ENCODE assay signal across 15 cellular contexts in genomic region chr13:34816543-34816942, GRCh38.
DNase-seq lines count a peak whose midpoint lies in the region; ATAC-seq and TF ChIP-seq lines count a peak whose summit lies in the region.
"Had no signal": no experiment of that assay in that cellular context is flagged by ENCODE, and none has a peak within 500 bp of the region (broad histone marks: within the 10 kb centered on the region; RNA-seq: fewer than 3 reads in every experiment).

No MANE protein-coding gene starts in this region.

- TF ChIP-seq CTCF in HFFc6 (IDR thresholded peaks at IDR 0.05) (no peak), endodermal cell (conservative IDR thresholded peaks at IDR 0.05) (no peak), lung (IDR thresholded peaks at IDR 0.05; ENCODE audit: control extremely low read depth, extremely low read depth) (no peak), type B pancreatic cell (conservative IDR thresholded peaks at IDR 0.05) (no peak)

- POLR2A ChIA-PET in HEK293T (lab: Yijun Ruan, JAX), result no interaction called here

- no peaks in the 10 kb centered on the region for H3K36me3 ChIP-seq in endodermal cell (ENCODE audit: control insufficient read depth, insufficient read depth, low read length)
- H3K36me3 ChIP-seq in lung (ENCODE audit: control insufficient read depth in 2 of 2, insufficient read depth in 2 of 2, low read length in 2 of 2), result no peaks in the 10 kb centered on the region

- DNase-seq in HFFc6 (peak; percentile 46), endodermal cell (no peak), lung (ENCODE audit: low spot score) (no peak), type B pancreatic cell (ENCODE audit: extremely low spot score, unreplicated experiment) (no peak), HEK293T (ENCODE audit: extremely low spot score) (no peak)
- no peak for DNase-seq in stimulated activated CD8-positive, alpha-beta memory T cell treated with anti-CD3 and anti-CD28 coated beads, Interleukin-4, amount 100 ng/mL, for 48 hours
- no peak for DNase-seq in stimulated activated naive CD8-positive, alpha-beta T cell treated with anti-CD3 and anti-CD28 coated beads, Interleukin-15, Interleukin-2, amounts not matched to agents 100 U/mL and 50 U/mL, for 24 hours
- DNase-seq: activated naive CD4-positive, alpha-beta T cell treated with anti-CD3 and anti-CD28 coated beads for 36 hours; CD4-positive, alpha-beta T cell; erythroblast; NCI-H1092 treated with DMSO at 0.1 percent for 48 hours; T-helper 1 cell had no signal

- H3K27ac ChIP-seq in endodermal cell (ENCODE audit: low read depth, low read length), result peak overlapping the region; percentile 78
- no peak overlapping the region for H3K27ac ChIP-seq in lung (ENCODE audit: low read depth in 1 of 2, low read length in 1 of 2)

- no peak overlapping the region for H3K4me3 ChIP-seq in endodermal cell (ENCODE audit: low read length)
- H3K4me3 ChIP-seq in lung, result no peak overlapping the region

- 39% methylated on average over 2 of the region's 2 CpGs; no CpG with 5 or more reads in 1 of the 2 experiments for whole genome bisulfite sequencing in endodermal cell (ENCODE audit: insufficient coverage in 1 of 2, insufficient read length in 1 of 2), 2 experiments
- WGBS in lung, 2 donors, result 53 to 59% methylated on average over 2 of the region's 2 CpGs

- H3K4me1 Mint-ChIP-seq in HFFc6 (ENCODE audit: low read depth) (peaks cover 5% of the 10 kb centered on the region; the same call in 1 of the 2 replicates), endodermal cell (peaks cover 14% of the 10 kb centered on the region), type B pancreatic cell (ENCODE audit: unreplicated experiment) (peaks cover 18% of the 10 kb centered on the region)

- no peaks in the 10 kb centered on the region for H3K27me3 Mint-ChIP-seq in HFFc6 (ENCODE audit: insufficient read depth)
- H3K27me3 Mint-ChIP-seq in endodermal cell (ENCODE audit: insufficient read depth), result no peaks in the 10 kb centered on the region
- peaks cover 5% of the 10 kb centered on the region for H3K27me3 Mint-ChIP-seq in type B pancreatic cell

- H3K9me3 Mint-ChIP-seq in HFFc6 (peaks cover 30% of the 10 kb centered on the region), endodermal cell (peaks cover 17% of the 10 kb centered on the region), type B pancreatic cell (peaks cover 14% of the 10 kb centered on the region)

- CTCF ChIA-PET in HEK293T (lab: Yijun Ruan, JAX), result no interaction called here

- no peak overlapping the region for H3K9ac ChIP-seq in endodermal cell (ENCODE audit: extremely low read depth, low read length, poor library complexity, severe bottlenecking)

- H3K4me1 ChIP-seq in endodermal cell (ENCODE audit: control insufficient read depth, insufficient read depth, low read length) (no peaks in the 10 kb centered on the region), lung (ENCODE audit: control insufficient read depth in 2 of 2, insufficient read depth in 2 of 2, low read length in 2 of 2) (peaks cover 0 to 5% of the 10 kb centered on the region in 2 donors)

- no peak overlapping the region for H3K4me3 Mint-ChIP-seq in HFFc6
- H3K4me3 Mint-ChIP-seq in endodermal cell, result no peak overlapping the region
- peak overlapping the region; percentile 38 for H3K4me3 Mint-ChIP-seq in type B pancreatic cell
- H3K4me3 Mint-ChIP-seq: activated naive CD4-positive, alpha-beta T cell treated with anti-CD3 and anti-CD28 coated beads for 36 hours; CD4-positive, alpha-beta T cell had no signal

- peaks cover 11% of the 10 kb centered on the region for H3K9me3 ChIP-seq in endodermal cell (ENCODE audit: control insufficient read depth, low read length)
- no peaks in the 10 kb centered on the region for H3K9me3 ChIP-seq in lung (ENCODE audit: control insufficient read depth in 2 of 2, insufficient read depth in 1 of 2, low read length in 1 of 2)

- H3K27ac Mint-ChIP-seq in HFFc6 (no peak overlapping the region; the same call in 1 of the 2 replicates), endodermal cell (no peak overlapping the region), type B pancreatic cell (peak overlapping the region; percentile 64)
- H3K27ac Mint-ChIP-seq: activated naive CD4-positive, alpha-beta T cell treated with anti-CD3 and anti-CD28 coated beads for 36 hours; CD4-positive, alpha-beta T cell had no signal

- H3K27me3 ChIP-seq in endodermal cell (ENCODE audit: control insufficient read depth, insufficient read depth, low read length, poor library complexity, severe bottlenecking) (no peaks in the 10 kb centered on the region), lung (ENCODE audit: control insufficient read depth, insufficient read depth) (no peaks in the 10 kb centered on the region)

- ATAC-seq in lung (ENCODE audit: insufficient read depth, low FRiP score) (peak; percentile 19), HG02571 (IDR thresholded peaks at IDR 0.05; ENCODE audit: unreplicated experiment) (no peak)
- no peak for ATAC-seq in stimulated activated naive CD8-positive, alpha-beta T cell treated with anti-CD3 and anti-CD28 coated beads, Interleukin-15, Interleukin-2, amounts not matched to agents 100 U/mL and 50 U/mL, for 24 hours
- ATAC-seq: HepG2, Panc1 had no signal

- H3K36me3 Mint-ChIP-seq in HFFc6 (ENCODE audit: low read depth), result peaks cover 9% of the 10 kb centered on the region; the same call in 1 of the 2 replicates
- H3K36me3 Mint-ChIP-seq in endodermal cell (ENCODE audit: low read depth), result no peaks in the 10 kb centered on the region
- H3K36me3 Mint-ChIP-seq in type B pancreatic cell, result no peaks in the 10 kb centered on the region

TF ChIP-seq in HEK293T, 16 proteins besides CTCF, POLR2A, EP300 and RAD21:
- TF ChIP-seq PKNOX1 (IDR thresholded peaks at IDR 0.05) (no peak), SUZ12 (IDR thresholded peaks at IDR 0.05) (no peak), FOXA1 (IDR thresholded peaks at IDR 0.05) (no peak), TARDBP (IDR thresholded peaks at IDR 0.05) (no peak), LEF1 (IDR thresholded peaks at IDR 0.05; ENCODE audit: borderline replicate concordance) (no peak), SP1 (IDR thresholded peaks at IDR 0.05) (no peak), NFRKB (IDR thresholded peaks at IDR 0.05) (no peak), FOXM1 (IDR thresholded peaks at IDR 0.05; ENCODE audit: borderline replicate concordance) (no peak)
